ENCODE assay signal across 8 cellular contexts in the genomic region with DNA sequence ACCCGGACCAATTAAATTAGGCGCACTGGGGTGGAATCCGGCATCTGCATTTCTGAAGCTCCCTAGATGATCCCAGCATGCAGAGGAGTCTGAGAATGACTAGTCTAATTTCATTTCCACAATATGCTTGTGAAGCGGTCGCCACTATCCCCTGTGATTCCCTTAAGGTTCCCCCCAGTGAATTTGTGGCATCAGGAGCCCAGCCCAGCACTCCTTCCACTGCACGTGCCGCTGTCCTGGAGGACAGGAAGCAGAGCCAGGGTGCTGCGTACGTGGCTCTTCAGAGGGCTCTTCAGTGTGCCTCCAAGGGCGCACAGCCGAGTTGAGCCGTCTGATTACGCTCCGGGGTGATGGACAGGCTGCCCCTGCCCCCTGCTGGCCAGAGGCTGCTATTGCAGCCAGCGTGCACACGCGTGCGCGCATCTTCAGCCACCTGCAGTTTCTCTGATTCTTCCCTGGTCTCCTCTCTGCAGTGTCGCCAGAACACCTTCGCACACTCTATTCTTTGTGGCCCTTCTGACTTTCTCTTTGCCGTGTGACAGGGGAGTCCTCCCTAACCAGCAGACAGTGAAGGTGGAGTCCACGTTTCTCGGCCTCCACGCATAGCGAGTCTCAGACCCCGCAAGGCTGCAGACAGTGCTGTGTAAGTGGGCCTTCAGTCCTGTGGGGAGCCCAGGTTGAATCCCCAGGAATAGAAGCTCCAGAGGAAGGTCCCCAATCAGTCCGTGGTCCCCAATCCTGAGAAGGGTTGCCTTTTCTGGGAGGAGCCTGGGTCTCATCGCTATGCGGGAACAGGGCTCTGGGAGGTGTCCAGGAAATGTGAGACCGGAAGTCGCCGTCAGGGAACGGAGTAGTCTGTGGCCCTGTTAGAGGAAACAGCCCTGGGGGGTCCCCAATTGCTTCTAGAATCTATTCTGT. TPM values are rescaled to one million over a fixed set of nuclear protein-coding genes. Genes with fewer than 3 reads are reported as not detected.
DNase-seq lines count a peak whose midpoint lies in the region; ATAC-seq and TF ChIP-seq lines count a peak whose summit lies in the region.

No MANE protein-coding gene starts in this region.

- H3K27ac ChIP-seq in right atrium auricular region, result no peak overlapping the region

- H3K4me3 ChIP-seq in right atrium auricular region, result peak overlapping the region in 1 of 2 donors; percentile 27

- peaks cover 0 to 1% of the 10 kb centered on the region in 2 donors for H3K27me3 ChIP-seq in right atrium auricular region

- TF ChIP-seq CTCF in GM12874 (IDR thresholded peaks at IDR 0.05; ENCODE audit: insufficient read depth, low read depth, low read length) (peak; percentile 100), right atrium auricular region (IDR thresholded peaks at IDR 0.05) (peak; percentile 100)

- ATAC-seq in HG02798 (IDR thresholded peaks at IDR 0.05; ENCODE audit: poor library complexity, unreplicated experiment), result peak; percentile 93

- H3K36me3 ChIP-seq in right atrium auricular region, result no peaks in the 10 kb centered on the region

- H3K4me1 ChIP-seq in right atrium auricular region, result peaks cover 0 to 4% of the 10 kb centered on the region in 2 donors

- H3K9me3 ChIP-seq in right atrium auricular region, result no peaks in the 10 kb centered on the region

- DNase-seq in NCI-H1417 treated with DMSO at 0.1 percent for 48 hours (lab: John Stamatoyannopoulos, UW), result peak; percentile 37
- peak; percentile 66 for DNase-seq in T follicular helper cell (ENCODE audit: low read depth)
- peak; percentile 69 for DNase-seq in amniotic epithelial cell (ENCODE audit: low read depth)
- DNase-seq in right atrium auricular region (ENCODE audit: low spot score), result peak; percentile 75
- peak; percentile 36 for DNase-seq in renal cortical epithelial cell (ENCODE audit: low read depth)
- DNase-seq in cortex of kidney (lab: John Stamatoyannopoulos, UW), result no peak

RNA-seq across cellular contexts. Expression of gene NCR2, which starts 16.5 kb away (rescaled TPM):
- total RNA-seq in right atrium auricular region (not detected), renal cortical epithelial cell (not detected in 2 replicates)

RNA-seq across cellular contexts. Expression of gene TREM1, which starts 32.4 kb away (rescaled TPM):
- total RNA-seq in right atrium auricular region (1 to 10 TPM in 1 of 2 donors, not detected in 1; 2.9 TPM), renal cortical epithelial cell (not detected in 2 replicates)
